In the genomic region with DNA sequence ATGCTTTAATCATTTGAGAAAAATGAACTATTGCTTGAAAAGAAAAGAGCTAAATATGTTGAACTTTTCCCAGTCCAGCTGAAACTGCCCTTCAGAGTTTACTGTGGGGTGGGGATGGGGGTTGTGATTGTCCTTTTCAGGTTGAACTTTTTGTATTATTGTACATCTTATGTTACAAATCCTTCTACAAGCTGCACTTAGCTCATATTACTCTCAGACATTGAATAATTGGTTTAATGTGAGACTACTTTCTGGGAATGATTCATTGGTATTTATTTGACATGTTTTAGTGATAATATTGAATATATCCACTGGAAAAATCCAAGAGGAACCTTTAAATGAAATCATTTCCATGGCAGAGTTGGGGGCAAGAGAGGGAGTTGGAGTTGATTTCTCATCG, we compare ENCODE assay signal across 27 cellular contexts.
DNase-seq lines count a peak whose midpoint lies in the region; ATAC-seq, FAIRE-seq and TF ChIP-seq lines count a peak whose summit lies in the region.
"Had no signal": no experiment of that assay in that cellular context is flagged by ENCODE, and none has a peak within 500 bp of the region (broad histone marks: within the 10 kb centered on the region; RNA-seq: fewer than 3 reads in every experiment).

No MANE protein-coding gene starts in this region.

- H3K36me3 Mint-ChIP-seq in endodermal cell (ENCODE audit: low read depth): peaks cover 41% of the 10 kb centered on the region
- H3K36me3 Mint-ChIP-seq in neural progenitor cell: peaks cover 35% of the 10 kb centered on the region

- H3K27ac ChIP-seq in A549 (peak overlapping the region in 1 of 2 experiments; percentile 64; a peak in 2 of 6 replicates), HUES6 (ENCODE audit: low read depth, low read length) (no peak overlapping the region), endodermal cell (ENCODE audit: low read depth, low read length) (no peak overlapping the region), neural progenitor cell (peak overlapping the region; percentile 32), gastroesophageal sphincter (peak overlapping the region in 1 of 4 donors; percentile 45)
- H3K27ac ChIP-seq: breast epithelium, left ventricle myocardium inferior, neutrophil, spleen, WERI-Rb-1 had no signal

- H3K9me3 Mint-ChIP-seq in endodermal cell: peaks cover 11% of the 10 kb centered on the region
- no peaks in the 10 kb centered on the region for H3K9me3 Mint-ChIP-seq in neural progenitor cell
- H3K9me3 Mint-ChIP-seq: activated naive CD8-positive, alpha-beta T cell treated with anti-CD3 and anti-CD28 coated beads, Interleukin-2, amount 10 ng/mL, durations not matched to agents 7 days and 5 days; immature natural killer cell; stimulated activated naive CD8-positive, alpha-beta T cell treated with anti-CD3 and anti-CD28 coated beads, Interleukin-15, amount 100 ng/mL, for 72 hours had no signal

- TF ChIP-seq RAD21 in A549 (conservative IDR thresholded peaks at IDR 0.05 in 1 of 2, IDR thresholded peaks at IDR 0.05 in 1 of 2): no peak

- H3K9ac ChIP-seq in HUES6 (ENCODE audit: low read length) (no peak overlapping the region), endodermal cell (ENCODE audit: extremely low read depth, low read length, poor library complexity, severe bottlenecking) (no peak overlapping the region), neural progenitor cell (no peak overlapping the region)

- DNase-seq in A549 (ENCODE audit: low read depth in 1 of 2, low spot score in 1 of 2) (no peak), endodermal cell (no peak), neural progenitor cell (ENCODE audit: low spot score) (no peak), D341Med (ENCODE audit: low spot score) (no peak), DMS53 treated with DMSO at 0.1 percent for 48 hours (lab: John Stamatoyannopoulos, UW; ENCODE audit: unreplicated experiment) (no peak)
- DNase-seq: ACHN; activated CD4-positive, alpha-beta T cell treated with anti-CD3 and anti-CD28 coated beads, Interleukin-2, amount 50 U/mL, for 1 hour; activated naive CD8-positive, alpha-beta T cell treated with anti-CD3 and anti-CD28 coated beads, Interleukin-2, amount 10 ng/mL, durations not matched to agents 7 days and 5 days; GOT3; immature natural killer cell; KBM-7; MM.1S; NCI-H1694; NCI-H2171 treated with DMSO at 0.1 percent for 48 hours; NCI-H526; spleen; stimulated activated CD4-positive, alpha-beta T cell treated with anti-CD3 and anti-CD28 coated beads, Interleukin-4, amount 100 ng/mL, for 24 hours; stimulated activated naive CD8-positive, alpha-beta T cell treated with anti-CD3 and anti-CD28 coated beads, Interleukin-15, amount 100 ng/mL, for 72 hours; transverse colon; WERI-Rb-1 had no signal

- TF ChIP-seq POLR2A in A549 (IDR thresholded peaks at IDR 0.05; ENCODE audit: low read length): no peak
- no peak for TF ChIP-seq POLR2A in gastroesophageal sphincter (IDR thresholded peaks at IDR 0.05)

- H3K4me3 ChIP-seq in A549 (no peak overlapping the region), HUES6 (ENCODE audit: low read depth, low read length) (peak overlapping the region; percentile 5; the same call in 1 of the 2 replicates), endodermal cell (ENCODE audit: low read length) (no peak overlapping the region), neural progenitor cell (no peak overlapping the region), gastroesophageal sphincter (no peak overlapping the region)
- H3K4me3 ChIP-seq: breast epithelium, left ventricle myocardium inferior, spleen, transverse colon had no signal

- H3K27me3 ChIP-seq in HUES6 (ENCODE audit: control insufficient read depth, insufficient read depth, low read length) (no peaks in the 10 kb centered on the region), endodermal cell (ENCODE audit: control insufficient read depth, insufficient read depth, low read length, poor library complexity, severe bottlenecking) (no peaks in the 10 kb centered on the region), neural progenitor cell (no peaks in the 10 kb centered on the region), gastroesophageal sphincter (no peaks in the 10 kb centered on the region)
- H3K27me3 ChIP-seq: breast epithelium, neutrophil, spleen, transverse colon had no signal

- TF ChIP-seq CTCF in A549 (IDR thresholded peaks at IDR 0.05) (no peak), endodermal cell (conservative IDR thresholded peaks at IDR 0.05) (no peak), neural progenitor cell (IDR thresholded peaks at IDR 0.05) (no peak), gastroesophageal sphincter (IDR thresholded peaks at IDR 0.05) (no peak)

- no peak overlapping the region for H2AFZ ChIP-seq in neural progenitor cell (replicated peaks)

- TF ChIP-seq EP300 in A549 (IDR thresholded peaks at IDR 0.05) (no peak), gastroesophageal sphincter (IDR thresholded peaks at IDR 0.05) (no peak)

- H4K20me1 ChIP-seq in neural progenitor cell (ENCODE audit: low read depth): peaks cover 37% of the 10 kb centered on the region

- 100% methylated on average over 1 of the region's 1 CpG for WGBS in A549 (ENCODE audit: missing lambda C conversion rate)
- WGBS in endodermal cell (ENCODE audit: insufficient coverage in 1 of 2, insufficient read length in 1 of 2), 2 experiments: 33% methylated on average over 1 of the region's 1 CpG; no CpG with 5 or more reads in 1 of the 2 experiments
- WGBS in gastroesophageal sphincter (ENCODE audit: low coverage in 1 of 2), 2 donors: 0 to 31% methylated on average over 1 of the region's 1 CpG

- H3K27ac Mint-ChIP-seq in endodermal cell (peak overlapping the region; percentile 7), neural progenitor cell (no peak overlapping the region)
- H3K27ac Mint-ChIP-seq: activated naive CD8-positive, alpha-beta T cell treated with anti-CD3 and anti-CD28 coated beads, Interleukin-2, amount 10 ng/mL, durations not matched to agents 7 days and 5 days; immature natural killer cell; stimulated activated naive CD8-positive, alpha-beta T cell treated with anti-CD3 and anti-CD28 coated beads, Interleukin-15, amount 100 ng/mL, for 72 hours had no signal

- peaks cover 8% of the 10 kb centered on the region for H3K4me1 Mint-ChIP-seq in endodermal cell
- peaks cover 17% of the 10 kb centered on the region for H3K4me1 Mint-ChIP-seq in neural progenitor cell
- H3K4me1 Mint-ChIP-seq: stimulated activated naive CD8-positive, alpha-beta T cell treated with anti-CD3 and anti-CD28 coated beads, Interleukin-15, amount 100 ng/mL, for 72 hours had no signal

- H3K9me3 ChIP-seq in A549: no peaks in the 10 kb centered on the region
- H3K9me3 ChIP-seq in HUES6 (ENCODE audit: control insufficient read depth, insufficient read depth, low read depth, low read length): peaks cover 10% of the 10 kb centered on the region
- peaks cover 22% of the 10 kb centered on the region for H3K9me3 ChIP-seq in endodermal cell (ENCODE audit: control insufficient read depth, low read length)
- H3K9me3 ChIP-seq in neural progenitor cell (ENCODE audit: low read depth): no peaks in the 10 kb centered on the region
- H3K9me3 ChIP-seq in gastroesophageal sphincter: no peaks in the 10 kb centered on the region
- H3K9me3 ChIP-seq: breast epithelium, left ventricle myocardium inferior, neutrophil, spleen, transverse colon had no signal

- POLR2A ChIA-PET in A549 (lab: Yijun Ruan, JAX): no interaction called here

- H3K27me3 Mint-ChIP-seq in endodermal cell (ENCODE audit: insufficient read depth): no peaks in the 10 kb centered on the region
- peaks cover 2% of the 10 kb centered on the region for H3K27me3 Mint-ChIP-seq in neural progenitor cell (ENCODE audit: insufficient read depth, low read depth)
- H3K27me3 Mint-ChIP-seq: activated naive CD8-positive, alpha-beta T cell treated with anti-CD3 and anti-CD28 coated beads, Interleukin-2, amount 10 ng/mL, durations not matched to agents 7 days and 5 days; stimulated activated naive CD8-positive, alpha-beta T cell treated with anti-CD3 and anti-CD28 coated beads, Interleukin-15, amount 100 ng/mL, for 72 hours had no signal

- peaks cover 24% of the 10 kb centered on the region for H3K79me2 ChIP-seq in neural progenitor cell (ENCODE audit: low read depth)

- peak overlapping the region; percentile 19; the same call in 1 of the 3 replicates for H3K4me2 ChIP-seq in A549
- H3K4me2 ChIP-seq in neural progenitor cell: peak overlapping the region; percentile 39

- H3K36me3 ChIP-seq in HUES6 (ENCODE audit: control insufficient read depth, insufficient read depth, low read length): 0 out of 2 replicates have a peak, but pooled peaks cover 5% of the 10 kb centered on the region
- peaks cover 24% of the 10 kb centered on the region for H3K36me3 ChIP-seq in endodermal cell (ENCODE audit: control insufficient read depth, insufficient read depth, low read length)
- H3K36me3 ChIP-seq in neural progenitor cell: no peaks in the 10 kb centered on the region
- H3K36me3 ChIP-seq in gastroesophageal sphincter: peaks cover 0 to 9% of the 10 kb centered on the region in 2 donors
- H3K36me3 ChIP-seq: breast epithelium, left ventricle myocardium inferior, neutrophil, transverse colon had no signal

- ATAC-seq in A549 (no peak), gastroesophageal sphincter (no peak), HG02938 (IDR thresholded peaks at IDR 0.05; ENCODE audit: unreplicated experiment) (no peak)
- ATAC-seq: stimulated activated naive CD8-positive, alpha-beta T cell treated with anti-CD3 and anti-CD28 coated beads, Interleukin-15, amount 100 ng/mL, for 72 hours had no signal

- peaks cover 12% of the 10 kb centered on the region for H3F3A ChIP-seq in neural progenitor cell (ENCODE audit: low read depth)

- CTCF ChIA-PET in A549 (lab: Yijun Ruan, JAX): interaction anchor here (0.9 kb wide), 1 partner anchor 179 kb away, joined by 3 read pairs; no protein-coding TSS in a partner anchor

- H3K4me3 Mint-ChIP-seq in endodermal cell (no peak overlapping the region), neural progenitor cell (no peak overlapping the region)
- H3K4me3 Mint-ChIP-seq: activated naive CD8-positive, alpha-beta T cell treated with anti-CD3 and anti-CD28 coated beads, Interleukin-2, amount 10 ng/mL, durations not matched to agents 7 days and 5 days; immature natural killer cell; stimulated activated naive CD8-positive, alpha-beta T cell treated with anti-CD3 and anti-CD28 coated beads, Interleukin-15, amount 100 ng/mL, for 72 hours had no signal

- H3K4me1 ChIP-seq in A549 (peaks cover 26% of the 10 kb centered on the region), HUES6 (ENCODE audit: control insufficient read depth, insufficient read depth, low read length) (peaks cover 12% of the 10 kb centered on the region), endodermal cell (ENCODE audit: control insufficient read depth, insufficient read depth, low read length) (peaks cover 6% of the 10 kb centered on the region), neural progenitor cell (peaks cover 21% of the 10 kb centered on the region), gastroesophageal sphincter (peaks cover 0 to 45% (median 0%) of the 10 kb centered on the region in 3 donors)
- H3K4me1 ChIP-seq: breast epithelium had no signal

- FAIRE-seq in A549 (lab: Jason Lieb, UNC): no peak
- FAIRE-seq: D721Med had no signal

TF ChIP-seq in A549, 52 proteins besides CTCF, POLR2A, EP300 and RAD21 (continues in another document):
- TF ChIP-seq CHD2 (IDR thresholded peaks at IDR 0.05; ENCODE audit: low read length, partially characterized antibody): no peak
- no peak for TF ChIP-seq KDM1A (IDR thresholded peaks at IDR 0.05; ENCODE audit: low read depth)
- no peak for TF ChIP-seq HOXB13 (CRISPR knock-in tag; IDR thresholded peaks at IDR 0.05; ENCODE audit: low read depth)
